ENCODE assay signal across 1 cellular context in the genomic region with DNA sequence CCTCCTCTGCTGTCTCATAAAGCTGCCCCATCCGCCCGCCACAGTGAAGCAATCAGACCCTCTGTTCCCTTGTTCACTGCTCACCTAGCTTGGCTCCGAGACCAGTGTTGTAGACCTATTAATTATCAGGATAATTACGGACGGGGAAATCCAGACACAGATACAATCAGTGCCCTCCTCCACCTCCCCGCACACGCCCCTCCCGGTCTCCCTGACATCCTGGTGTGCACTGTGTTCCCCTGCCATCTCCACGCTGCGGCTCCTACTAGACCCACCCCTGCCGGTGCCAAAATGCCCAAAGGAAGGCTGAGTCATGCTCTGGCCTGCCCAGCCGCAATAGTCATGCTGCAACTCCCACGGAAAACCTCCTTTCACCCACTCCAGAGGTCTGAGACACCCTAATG.
TF ChIP-seq lines count a peak whose summit lies in the region.

No MANE protein-coding gene starts in this region.

TF ChIP-seq in GM23338, 12 proteins besides CTCF, POLR2A, EP300 and RAD21 (continued from another document):
- no peak for TF ChIP-seq STAT1 (IDR thresholded peaks at IDR 0.05; ENCODE audit: unreplicated experiment)
- TF ChIP-seq EZH2 (IDR thresholded peaks at IDR 0.05; ENCODE audit: low read depth, unreplicated experiment): no peak
- TF ChIP-seq NANOG (IDR thresholded peaks at IDR 0.05; ENCODE audit: borderline replicate concordance): no peak
- no peak for TF ChIP-seq CREB1 (CRISPR knock-in tag; IDR thresholded peaks at IDR 0.05; ENCODE audit: low read depth)
- TF ChIP-seq POLR2AphosphoS5 (IDR thresholded peaks at IDR 0.05; ENCODE audit: low read depth): no peak
